Comparison of ENCODE assay signal across 14 cellular contexts in the genomic region with DNA sequence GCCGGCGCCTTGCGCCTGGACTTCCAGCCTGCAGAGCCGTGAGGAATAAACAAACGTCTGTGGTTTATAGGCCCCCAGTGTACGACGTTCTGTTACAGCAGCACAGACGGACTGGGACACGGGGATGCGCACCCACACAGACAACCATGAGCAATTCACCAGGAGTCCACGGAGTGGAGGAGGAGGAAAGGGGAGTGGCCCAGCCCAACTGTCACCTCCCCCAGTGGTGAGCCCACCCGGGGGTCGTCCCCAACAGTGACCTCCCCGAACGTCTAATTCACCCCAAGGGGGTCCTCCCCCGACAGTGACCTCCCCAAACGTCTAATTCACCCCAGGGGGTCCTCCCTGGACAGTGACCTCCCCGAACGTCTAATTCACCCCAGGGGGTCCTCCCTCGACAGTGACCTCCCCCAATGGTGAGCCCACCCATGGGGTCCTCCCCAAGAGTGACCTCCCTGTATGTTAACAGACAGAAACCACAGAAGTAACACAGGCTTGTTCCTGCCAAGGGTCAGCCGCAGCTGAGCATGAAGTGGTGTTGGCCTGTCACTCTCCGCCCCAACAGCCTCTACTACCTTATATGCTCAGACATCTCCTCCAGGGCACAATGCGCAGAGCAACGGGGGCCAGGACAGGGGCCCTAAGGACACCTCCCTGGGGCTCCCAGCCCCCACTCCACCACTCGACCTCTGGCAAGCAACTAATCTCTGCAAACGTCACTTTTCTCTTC. TPM values are rescaled to one million over a fixed set of nuclear protein-coding genes. Genes with fewer than 3 reads are reported as not detected.
DNase-seq lines count a peak whose midpoint lies in the region; ATAC-seq and TF ChIP-seq lines count a peak whose summit lies in the region.
"Had no signal": no experiment of that assay in that cellular context is flagged by ENCODE, and none has a peak within 500 bp of the region (broad histone marks: within the 10 kb centered on the region; RNA-seq: fewer than 3 reads in every experiment).

No MANE protein-coding gene starts in this region.

- H3K4me2 ChIP-seq in mammary epithelial cell (ENCODE audit: insufficient read depth, low read depth, low read length): no peak overlapping the region
- H3K4me2 ChIP-seq: KMS-11 had no signal

- peaks cover 2% of the 10 kb centered on the region for H4K20me1 ChIP-seq in mammary epithelial cell (ENCODE audit: insufficient read depth, low read length)

- H3K27me3 Mint-ChIP-seq in MCF 10A (ENCODE audit: insufficient read depth, unreplicated experiment) (no peaks in the 10 kb centered on the region), memory B cell (no peaks in the 10 kb centered on the region)
- H3K27me3 Mint-ChIP-seq in activated T-helper 17 cell treated with anti-CD3 and anti-CD28 coated beads, Interleukin-2, amount 50 U/mL, for 72 hours: no peaks in the 10 kb centered on the region

- CTCF ChIA-PET in MCF 10A (lab: Yijun Ruan, JAX): interaction anchor here (0.6 kb wide), 1 partner anchor 23 kb away, joined by 3 read pairs; no protein-coding TSS in a partner anchor
- CTCF ChIA-PET in mammary epithelial cell (lab: Charles Lee; ENCODE audit: low non-redundant PET): no interaction called here

- in situ Hi-C loops in mammary epithelial cell (cut with MboI; ENCODE audit: low sequenced_read_pairs in 2 of 2): no loop called here

- H3K36me3 ChIP-seq in mammary epithelial cell (ENCODE audit: insufficient read depth, low read length): no peaks in the 10 kb centered on the region
- no peaks in the 10 kb centered on the region for H3K36me3 ChIP-seq in aorta (ENCODE audit: control insufficient read depth in 1 of 2, insufficient read depth in 2 of 2, low read length in 1 of 2)
- H3K36me3 ChIP-seq: right lobe of liver had no signal

- no peak overlapping the region for H2AFZ ChIP-seq in mammary epithelial cell (ENCODE audit: low read depth, low read length)

- intact Hi-C loops in MCF 10A (cut with micrococcal nuclease) (no loop called here), mammary epithelial cell (cut with micrococcal nuclease) (no loop called here), aorta (cut with DNase I) (no loop called here)

- TF ChIP-seq CTCF in MCF 10A (IDR thresholded peaks at IDR 0.05; ENCODE audit: unreplicated experiment): no peak
- TF ChIP-seq CTCF in mammary epithelial cell (conservative IDR thresholded peaks at IDR 0.05 in 1 of 2, IDR thresholded peaks at IDR 0.05 in 1 of 2; ENCODE audit: extremely low read depth in 1 of 2, insufficient read depth in 1 of 2, low read depth in 1 of 2, low read length in 2 of 2): no peak

- H3K4me1 Mint-ChIP-seq in MCF 10A (ENCODE audit: insufficient read depth, unreplicated experiment): peaks cover 16% of the 10 kb centered on the region
- peaks cover 53% of the 10 kb centered on the region for H3K4me1 Mint-ChIP-seq in activated T-helper 17 cell treated with anti-CD3 and anti-CD28 coated beads, Interleukin-2, amount 50 U/mL, for 72 hours
- peaks cover 47% of the 10 kb centered on the region for H3K4me1 Mint-ChIP-seq in memory B cell

- peaks cover 91% of the 10 kb centered on the region for H3K79me2 ChIP-seq in mammary epithelial cell (ENCODE audit: insufficient read depth, low read length)

- H3K9me3 Mint-ChIP-seq in MCF 10A (ENCODE audit: unreplicated experiment): no peaks in the 10 kb centered on the region
- no peaks in the 10 kb centered on the region for H3K9me3 Mint-ChIP-seq in activated T-helper 17 cell treated with anti-CD3 and anti-CD28 coated beads, Interleukin-2, amount 50 U/mL, for 72 hours
- no peaks in the 10 kb centered on the region for H3K9me3 Mint-ChIP-seq in memory B cell

- H3K9me3 ChIP-seq in mammary epithelial cell (replicated peaks; ENCODE audit: insufficient read depth, low read length): no peaks in the 10 kb centered on the region
- H3K9me3 ChIP-seq in aorta (ENCODE audit: control insufficient read depth, low read length): no peaks in the 10 kb centered on the region
- H3K9me3 ChIP-seq: lower lobe of right lung, right lobe of liver had no signal

- no peak overlapping the region for H3K9ac ChIP-seq in mammary epithelial cell (ENCODE audit: insufficient read depth, low read length)
- H3K9ac ChIP-seq: KMS-11 had no signal

- DNase-seq in MCF 10A (ENCODE audit: unreplicated experiment) (no peak), mammary epithelial cell (no peak), memory B cell (ENCODE audit: low spot score in 2 of 2) (no peak), aorta (peak; percentile 25 to 62), cortex of kidney (lab: John Stamatoyannopoulos, UW) (no peak)
- DNase-seq: lower lobe of right lung, NCI-H1417, right lobe of liver had no signal

- H3K4me3 Mint-ChIP-seq in MCF 10A (ENCODE audit: unreplicated experiment): no peak overlapping the region
- peak overlapping the region; percentile 72 for H3K4me3 Mint-ChIP-seq in activated T-helper 17 cell treated with anti-CD3 and anti-CD28 coated beads, Interleukin-2, amount 50 U/mL, for 72 hours
- peak overlapping the region; percentile 64 for H3K4me3 Mint-ChIP-seq in memory B cell

- BruUV-seq in MCF 10A (replicated peaks; lab: Mats Ljungman, UMichigan) (no TSS peak), mammary epithelial cell (replicated peaks; lab: Mats Ljungman, UMichigan) (no TSS peak)

- H3K27ac Mint-ChIP-seq in MCF 10A (ENCODE audit: low read depth, unreplicated experiment): peak overlapping the region; percentile 64
- H3K27ac Mint-ChIP-seq in activated T-helper 17 cell treated with anti-CD3 and anti-CD28 coated beads, Interleukin-2, amount 50 U/mL, for 72 hours: peak overlapping the region; percentile 91
- peak overlapping the region; percentile 97 for H3K27ac Mint-ChIP-seq in memory B cell

- H3K36me3 Mint-ChIP-seq in MCF 10A (ENCODE audit: insufficient read depth, unreplicated experiment): peaks cover 6% of the 10 kb centered on the region
- H3K36me3 Mint-ChIP-seq in activated T-helper 17 cell treated with anti-CD3 and anti-CD28 coated beads, Interleukin-2, amount 50 U/mL, for 72 hours (ENCODE audit: low read depth): peaks cover 34% of the 10 kb centered on the region
- peaks cover 2% of the 10 kb centered on the region for H3K36me3 Mint-ChIP-seq in memory B cell

- POLR2A ChIA-PET in MCF 10A (lab: Yijun Ruan, JAX): no interaction called here

- H3K27me3 ChIP-seq in mammary epithelial cell (ENCODE audit: insufficient read depth, low read length): no peaks in the 10 kb centered on the region
- no peaks in the 10 kb centered on the region for H3K27me3 ChIP-seq in aorta (ENCODE audit: control insufficient read depth in 1 of 2, insufficient read depth in 2 of 2, low read length in 1 of 2)
- H3K27me3 ChIP-seq: right lobe of liver had no signal

- no peak overlapping the region for H3K27ac ChIP-seq in mammary epithelial cell (ENCODE audit: insufficient read depth, low read depth, low read length)
- H3K27ac ChIP-seq in aorta (ENCODE audit: low read depth in 1 of 2, low read length in 2 of 2): no peak overlapping the region
- H3K27ac ChIP-seq: HL-60, KMS-11, lower lobe of right lung, right lobe of liver had no signal

- no peak for ATAC-seq in activated T-helper 17 cell treated with anti-CD3 and anti-CD28 coated beads, Interleukin-2, amount 50 U/mL, for 72 hours (replicated peaks)
- ATAC-seq in memory B cell (ENCODE audit: low read depth) (no peak), aorta (ENCODE audit: low FRiP score) (peak; percentile 15), HG03135 (IDR thresholded peaks at IDR 0.05; ENCODE audit: unreplicated experiment) (no peak), HG03108 (IDR thresholded peaks at IDR 0.05; ENCODE audit: unreplicated experiment) (no peak)
- ATAC-seq: Right ventricle myocardium inferior had no signal

- dilution Hi-C loops in mammary epithelial cell (cut with HindIII; ENCODE audit: low sequenced_read_pairs): no loop called here

- 84% methylated on average over 20 of the region's 26 CpGs for WGBS in mammary epithelial cell (ENCODE audit: low coverage, missing lambda C conversion rate)
- 77 to 78% methylated on average over 26 of the region's 26 CpGs for WGBS in aorta, 2 donors

- peaks cover 12% of the 10 kb centered on the region for H3K4me1 ChIP-seq in mammary epithelial cell (ENCODE audit: insufficient read depth, low read length)
- no peaks in the 10 kb centered on the region for H3K4me1 ChIP-seq in aorta (ENCODE audit: control insufficient read depth in 1 of 2, insufficient read depth in 2 of 2, low read length in 2 of 2)

- H3K4me3 ChIP-seq in mammary epithelial cell (replicated peaks in 1 of 3; ENCODE audit: insufficient read depth in 1 of 3, low read depth in 2 of 3, low read length in 3 of 3) (no peak overlapping the region), aorta (ENCODE audit: low read length in 2 of 2) (no peak overlapping the region)
- H3K4me3 ChIP-seq: lower lobe of right lung, right lobe of liver had no signal

RNA-seq across cellular contexts. Expression of gene GAK, which starts 6.2 kb away (rescaled TPM):
- total RNA-seq in MCF 10A (2022) (70.4 and 72.9 TPM in 2 replicates), mammary epithelial cell (100 to 1,000 TPM in 1 of 2 donors, 10 to 100 TPM in 1; 59.5 to 109 TPM), aorta (10 to 100 TPM; 90.8 to 98.0 TPM)
- polyA plus RNA-seq in mammary epithelial cell (25.1 TPM), aorta (100 to 1,000 TPM in 1 of 2 donors, 10 to 100 TPM in 1; 52.0 to 300 TPM)
- 29.7 TPM for polyA minus RNA-seq in mammary epithelial cell
- 100 to 1,000 TPM; 108 to 129 TPM for total RNA-seq in activated T-helper 17 cell treated with anti-CD3 and anti-CD28 coated beads, Interleukin-2, amount 50 U/mL, for 72 hours

RNA-seq across cellular contexts. Expression of gene TMEM175, which starts 6.3 kb away (rescaled TPM):
- total RNA-seq in MCF 10A (2022): 22.5 and 28.9 TPM in 2 replicates
- total RNA-seq in mammary epithelial cell: 10 to 100 TPM; 12.0 to 21.5 TPM
- 13.8 TPM for polyA plus RNA-seq in mammary epithelial cell
- polyA minus RNA-seq in mammary epithelial cell: 50.0 TPM
- 1 to 10 TPM; 6.5 to 10.0 TPM for total RNA-seq in activated T-helper 17 cell treated with anti-CD3 and anti-CD28 coated beads, Interleukin-2, amount 50 U/mL, for 72 hours
- 10 to 100 TPM; 17.4 to 26.0 TPM for total RNA-seq in aorta
- 10 to 100 TPM; 35.2 to 81.3 TPM for polyA plus RNA-seq in aorta

RNA-seq across cellular contexts. Expression of gene DGKQ, which starts 47.4 kb away (rescaled TPM):
- total RNA-seq in MCF 10A (2022) (15.9 and 17.4 TPM in 2 replicates), mammary epithelial cell (10 to 100 TPM; 13.7 to 13.8 TPM), aorta (10 to 100 TPM; 11.2 to 14.2 TPM)
- polyA plus RNA-seq in mammary epithelial cell (6.8 TPM), aorta (10 to 100 TPM in 1 of 2 donors, 1 to 10 TPM in 1; 5.4 to 13.4 TPM)
- polyA minus RNA-seq in mammary epithelial cell: 4.2 TPM
- 1 to 10 TPM; 4.8 to 9.0 TPM for total RNA-seq in activated T-helper 17 cell treated with anti-CD3 and anti-CD28 coated beads, Interleukin-2, amount 50 U/mL, for 72 hours

Comparison
In these comparisons a context has a peak if more than half of its experiments do, and no peak if none do; other contexts are left out.
1. DNase-seq: peak in aorta (2 of 2); none in MCF 10A (single experiment), mammary epithelial cell (single experiment), memory B cell (0 of 2) and cortex of kidney (single experiment).
2. Peak in every context shown above with its lines, with median percentiles within 50 percentile points of each other: H3K27ac Mint-ChIP-seq.